8 cellular contexts compared by ENCODE assay signal in genomic region chr20:59495894-59496510, GRCh38.
DNase-seq lines count a peak whose midpoint lies in the region; ATAC-seq, FAIRE-seq and TF ChIP-seq lines count a peak whose summit lies in the region.

No MANE protein-coding gene starts in this region.

- H2AFZ ChIP-seq in OCI-LY1 (ENCODE audit: low read length) = no peak overlapping the region

- H3K4me2 ChIP-seq in OCI-LY1 (ENCODE audit: low read length) = no peak overlapping the region

- no peaks in the 10 kb centered on the region for H4K20me1 ChIP-seq in OCI-LY1 (ENCODE audit: insufficient read depth, low read length)

- peaks cover 13 to 50% (median 35%) of the 10 kb centered on the region in 3 donors for H3K27me3 Mint-ChIP-seq in naive B cell

- H3K36me3 ChIP-seq in OCI-LY1 (ENCODE audit: insufficient read depth, low read length) = no peaks in the 10 kb centered on the region

- H3K4me3 Mint-ChIP-seq in naive B cell = no peak overlapping the region
- H3K4me3 Mint-ChIP-seq in stimulated activated effector memory CD8-positive, alpha-beta T cell treated with anti-CD3 and anti-CD28 coated beads, Interleukin-12 subunit alpha, Interleukin-12 subunit beta, amount 100 ng/mL, for 72 hours = no peak overlapping the region

- DNase-seq in DMS 273 (lab: John Stamatoyannopoulos, UW; ENCODE audit: unreplicated experiment) (peak; percentile 88), HTR-8/SVneo (ENCODE audit: insufficient read length, low spot score) (peak; percentile 95), activated T-cell treated with anti-CD3 and anti-CD28 coated beads for 1 hour (ENCODE audit: low read depth) (peak; percentile 65), epithelial cell of proximal tubule (ENCODE audit: low read depth) (no peak), naive B cell (peak; percentile 50)
- peak; percentile 40 to 76 for DNase-seq in stimulated activated effector memory CD8-positive, alpha-beta T cell treated with anti-CD3 and anti-CD28 coated beads, Interleukin-12 subunit alpha, Interleukin-12 subunit beta, amount 100 ng/mL, for 72 hours (ENCODE audit: low spot score in 2 of 2)

- FAIRE-seq in HTR-8/SVneo (lab: Jason Lieb, UNC) = peak; percentile 98

- peaks cover 0 to 14% (median 7%) of the 10 kb centered on the region in 7 donors for H3K9me3 Mint-ChIP-seq in naive B cell
- peaks cover 3% of the 10 kb centered on the region for H3K9me3 Mint-ChIP-seq in stimulated activated effector memory CD8-positive, alpha-beta T cell treated with anti-CD3 and anti-CD28 coated beads, Interleukin-12 subunit alpha, Interleukin-12 subunit beta, amount 100 ng/mL, for 72 hours

- H3K9ac ChIP-seq in OCI-LY1 (ENCODE audit: low read length) = no peak overlapping the region

- H3K9me2 ChIP-seq in OCI-LY1 (ENCODE audit: low read depth, low read length) = no peaks in the 10 kb centered on the region; the same call in 1 of the 2 replicates

- H3K36me3 Mint-ChIP-seq in naive B cell = no peaks in the 10 kb centered on the region
- no peaks in the 10 kb centered on the region for H3K36me3 Mint-ChIP-seq in stimulated activated effector memory CD8-positive, alpha-beta T cell treated with anti-CD3 and anti-CD28 coated beads, Interleukin-12 subunit alpha, Interleukin-12 subunit beta, amount 100 ng/mL, for 72 hours

- H3F3A ChIP-seq in OCI-LY1 (ENCODE audit: insufficient read depth, low read length) = no peaks in the 10 kb centered on the region

- no peak overlapping the region for H3K27ac Mint-ChIP-seq in naive B cell
- H3K27ac Mint-ChIP-seq in stimulated activated effector memory CD8-positive, alpha-beta T cell treated with anti-CD3 and anti-CD28 coated beads, Interleukin-12 subunit alpha, Interleukin-12 subunit beta, amount 100 ng/mL, for 72 hours = no peak overlapping the region

- no peaks in the 10 kb centered on the region for H3K79me2 ChIP-seq in OCI-LY1 (ENCODE audit: insufficient read depth, low read length)

- no peak overlapping the region for H3K27ac ChIP-seq in OCI-LY1 (ENCODE audit: low read depth, low read length, poor library complexity, severe bottlenecking)

- TF ChIP-seq CTCF in OCI-LY1 (IDR thresholded peaks at IDR 0.05; ENCODE audit: low read length) (peak; percentile 73), epithelial cell of proximal tubule (conservative IDR thresholded peaks at IDR 0.05; ENCODE audit: low read depth, low read length) (peak; percentile 78)

- peaks cover 0 to 6% (median 0%) of the 10 kb centered on the region in 3 donors for H3K4me1 Mint-ChIP-seq in naive B cell
- H3K4me1 Mint-ChIP-seq in stimulated activated effector memory CD8-positive, alpha-beta T cell treated with anti-CD3 and anti-CD28 coated beads, Interleukin-12 subunit alpha, Interleukin-12 subunit beta, amount 100 ng/mL, for 72 hours = no peaks in the 10 kb centered on the region

- no peaks in the 10 kb centered on the region for H3K4me1 ChIP-seq in OCI-LY1 (ENCODE audit: insufficient read depth, low read length, severe bottlenecking)

- peaks cover 5% of the 10 kb centered on the region; the same call in 1 of the 2 replicates for H3K27me3 ChIP-seq in OCI-LY1 (ENCODE audit: insufficient read depth, low read length)

- peaks cover 7% of the 10 kb centered on the region for H3K9me3 ChIP-seq in OCI-LY1 (ENCODE audit: low read length)

- ATAC-seq in naive B cell (ENCODE audit: low read depth in 2 of 2) (peak; percentile 35 to 40), HG03135 (IDR thresholded peaks at IDR 0.05; ENCODE audit: unreplicated experiment) (no peak)
- peak; percentile 61 for ATAC-seq in stimulated activated effector memory CD8-positive, alpha-beta T cell treated with anti-CD3 and anti-CD28 coated beads, Interleukin-12 subunit alpha, Interleukin-12 subunit beta, amount 100 ng/mL, for 72 hours

- H3K4me3 ChIP-seq in OCI-LY1 (ENCODE audit: low read depth, low read length, poor library complexity, severe bottlenecking) (no peak overlapping the region), epithelial cell of proximal tubule (ENCODE audit: low read depth, low read length) (no peak overlapping the region)
